In the genomic region with DNA sequence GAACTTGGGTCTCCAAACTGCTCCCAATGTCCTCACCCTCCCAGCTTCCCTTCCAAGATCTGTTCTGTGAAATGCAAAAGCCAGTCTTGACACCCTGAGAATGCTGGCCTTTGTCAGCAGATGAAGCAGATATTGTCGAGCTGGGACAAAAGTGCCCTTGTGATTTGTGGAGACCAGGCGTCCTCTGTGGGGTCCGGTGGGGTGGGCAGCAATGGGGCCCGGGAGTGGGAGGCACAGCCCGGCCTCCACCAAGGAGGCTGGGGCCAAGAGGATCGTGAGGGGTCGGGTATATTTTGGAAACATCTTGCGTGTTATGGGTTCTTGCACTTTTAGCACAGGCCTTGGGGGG, we compare ENCODE assay signal across 14 cellular contexts.
DNase-seq lines count a peak whose midpoint lies in the region; ATAC-seq and TF ChIP-seq lines count a peak whose summit lies in the region.
"Had no signal": no experiment of that assay in that cellular context is flagged by ENCODE, and none has a peak within 500 bp of the region (broad histone marks: within the 10 kb centered on the region; RNA-seq: fewer than 3 reads in every experiment).

No MANE protein-coding gene starts in this region.

- H3K4me1 Mint-ChIP-seq in nephron, result peaks cover 17% of the 10 kb centered on the region
- H3K4me1 Mint-ChIP-seq in T-helper 2 cell treated with Interferon-gamma antibody and Interleukin-4, amounts not matched to agents 5 μg/mL and 100 μg/mL, for 36 hours (ENCODE audit: low read depth), result no peaks in the 10 kb centered on the region

- H3K4me3 Mint-ChIP-seq in nephron, result peak overlapping the region; percentile 9 to 39 (median 20)
- no peak overlapping the region for H3K4me3 Mint-ChIP-seq in T-helper 2 cell treated with Interferon-gamma antibody and Interleukin-4, amounts not matched to agents 5 μg/mL and 100 μg/mL, for 36 hours
- H3K4me3 Mint-ChIP-seq: activated naive CD4-positive, alpha-beta T cell treated with anti-CD3 and anti-CD28 coated beads for 36 hours had no signal

- H3K4me3 ChIP-seq in esophagus squamous epithelium (no peak overlapping the region), uterus (peak overlapping the region in 1 of 2 donors; percentile 11)
- H3K4me3 ChIP-seq: mucosa of descending colon had no signal

- intact Hi-C loops in left cardiac atrium (cut with DNase I), result no loop called here
- intact Hi-C loops in Right ventricle myocardium inferior (cut with DNase I), result loop anchor here (5.0 kb wide), 1 partner anchor 120 kb away; the partner anchor contains the start of gene RFC2
- intact Hi-C loops in esophagus squamous epithelium (cut with DNase I), result no loop called here
- intact Hi-C loops in uterus (cut with DNase I; ENCODE audit: low total_unique reads), result no loop called here

- H3K36me3 ChIP-seq in esophagus squamous epithelium (peaks cover 0 to 15% (median 5%) of the 10 kb centered on the region in 3 donors), uterus (no peaks in the 10 kb centered on the region)

- WGBS in esophagus squamous epithelium, 2 donors, result 50 to 79% methylated on average over 1 to 7 of the region's 8 CpGs

- no peaks in the 10 kb centered on the region for H3K27me3 ChIP-seq in esophagus squamous epithelium
- no peaks in the 10 kb centered on the region for H3K27me3 ChIP-seq in uterus

- no peaks in the 10 kb centered on the region for H3K9me3 Mint-ChIP-seq in nephron
- H3K9me3 Mint-ChIP-seq in T-helper 2 cell treated with Interferon-gamma antibody and Interleukin-4, amounts not matched to agents 5 μg/mL and 100 μg/mL, for 36 hours, result no peaks in the 10 kb centered on the region
- H3K9me3 Mint-ChIP-seq: activated naive CD4-positive, alpha-beta T cell treated with anti-CD3 and anti-CD28 coated beads for 36 hours had no signal

- H3K9me3 ChIP-seq in esophagus squamous epithelium (no peaks in the 10 kb centered on the region), uterus (no peaks in the 10 kb centered on the region)
- H3K9me3 ChIP-seq: mucosa of descending colon had no signal

- TF ChIP-seq POLR2A in esophagus squamous epithelium (IDR thresholded peaks at IDR 0.05) (no peak), uterus (IDR thresholded peaks at IDR 0.05) (no peak)

- peak; percentile 5 to 20 for ATAC-seq in left cardiac atrium
- no peak for ATAC-seq in Right ventricle myocardium inferior

- DNase-seq in left cardiac atrium (no peak), Right ventricle myocardium inferior (ENCODE audit: missing footprints) (no peak), esophagus squamous epithelium (lab: John Stamatoyannopoulos, UW) (no peak), uterus (no peak), GM03348 (ENCODE audit: low spot score) (no peak), glomerular visceral epithelial cell (ENCODE audit: extremely low spot score) (no peak)
- DNase-seq in T-helper 2 cell treated with Interferon-gamma antibody and Interleukin-4, amounts not matched to agents 5 μg/mL and 100 μg/mL, for 36 hours (ENCODE audit: low spot score), result no peak
- DNase-seq: activated CD4-positive, alpha-beta T cell treated with anti-CD3 and anti-CD28 coated beads, Interleukin-2, amount 50 U/mL, for 4 hours; activated naive CD4-positive, alpha-beta T cell treated with anti-CD3 and anti-CD28 coated beads for 36 hours; dermis blood vessel endothelial cell; foreskin melanocyte; NCI-H1694 had no signal

- H3K4me1 ChIP-seq in esophagus squamous epithelium, result peaks cover 0 to 23% (median 0%) of the 10 kb centered on the region in 3 donors
- no peaks in the 10 kb centered on the region for H3K4me1 ChIP-seq in uterus

- H3K27me3 Mint-ChIP-seq in nephron (ENCODE audit: low read depth), result no peaks in the 10 kb centered on the region
- H3K27me3 Mint-ChIP-seq in T-helper 2 cell treated with Interferon-gamma antibody and Interleukin-4, amounts not matched to agents 5 μg/mL and 100 μg/mL, for 36 hours (ENCODE audit: low read depth), result peaks cover 3% of the 10 kb centered on the region

- peak overlapping the region in 3 of 4 donors; percentile 38 to 67 (median 55) for H3K27ac ChIP-seq in esophagus squamous epithelium
- H3K27ac ChIP-seq in uterus, result peak overlapping the region; percentile 55 to 66

- TF ChIP-seq CTCF in esophagus squamous epithelium (IDR thresholded peaks at IDR 0.05) (no peak), nephron (IDR thresholded peaks at IDR 0.05; ENCODE audit: unreplicated experiment in 3 of 3) (no peak), uterus (IDR thresholded peaks at IDR 0.05) (no peak)

- peaks cover 14% of the 10 kb centered on the region for H3K36me3 Mint-ChIP-seq in nephron (ENCODE audit: low read depth)
- no peaks in the 10 kb centered on the region for H3K36me3 Mint-ChIP-seq in T-helper 2 cell treated with Interferon-gamma antibody and Interleukin-4, amounts not matched to agents 5 μg/mL and 100 μg/mL, for 36 hours (ENCODE audit: low read depth)

- peak overlapping the region; percentile 56 to 76 (median 70) for H3K27ac Mint-ChIP-seq in nephron
- H3K27ac Mint-ChIP-seq in T-helper 2 cell treated with Interferon-gamma antibody and Interleukin-4, amounts not matched to agents 5 μg/mL and 100 μg/mL, for 36 hours, result no peak overlapping the region
- H3K27ac Mint-ChIP-seq: activated naive CD4-positive, alpha-beta T cell treated with anti-CD3 and anti-CD28 coated beads for 36 hours had no signal
